Comparison of ENCODE assay signal across 16 cellular contexts in the genomic region with DNA sequence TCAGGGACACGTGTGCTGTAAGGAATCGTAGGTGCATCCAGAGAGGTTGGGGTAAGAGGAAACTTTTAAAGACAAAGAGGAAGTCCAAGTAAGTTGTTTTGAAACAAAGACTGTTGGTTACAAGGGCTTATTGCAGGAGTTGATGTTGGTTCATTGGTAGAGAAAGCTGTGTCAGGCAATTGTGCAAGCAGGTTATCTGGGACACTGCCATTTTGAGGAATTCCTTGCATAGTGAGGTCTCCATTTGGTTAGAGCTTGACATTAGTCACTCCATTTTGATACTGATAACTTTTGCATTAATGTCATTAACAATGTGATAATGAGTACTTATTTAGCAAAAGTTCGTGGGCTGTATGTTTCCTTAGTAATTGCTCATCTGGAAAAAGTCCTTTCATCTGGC. TPM values are rescaled to one million over a fixed set of nuclear protein-coding genes. Genes with fewer than 3 reads are reported as not detected.
A peak's percentile ranks its signal among the peaks of the same experiment; 100 is the strongest.
DNase-seq lines count a peak whose midpoint lies in the region; ATAC-seq and TF ChIP-seq lines count a peak whose summit lies in the region.
"Had no signal": no experiment of that assay in that cellular context is flagged by ENCODE, and none has a peak within 500 bp of the region (broad histone marks: within the 10 kb centered on the region; RNA-seq: fewer than 3 reads in every experiment).

No MANE protein-coding gene starts in this region.

- no peaks in the 10 kb centered on the region for H3K27me3 ChIP-seq in BJ (ENCODE audit: control insufficient read depth, insufficient read depth, low read length)

- in situ Hi-C loops in KBM-7 (cut with MboI; ENCODE audit: low pct_unique_long_range_greater_than_20kb, low sequenced_read_pairs): no loop called here

- CTCF ChIA-PET in BJ (lab: Yijun Ruan, JAX) (no interaction called here), WTC11 (lab: Charles Lee) (interaction anchor here (0.9 to 1.1 kb wide), 3 partner anchors 25 to 226 kb away, joined by 3 read pairs; no protein-coding TSS in a partner anchor)

- H3K9me3 Mint-ChIP-seq in WTC11 (no peaks in the 10 kb centered on the region), osteocyte (ENCODE audit: unreplicated experiment) (no peaks in the 10 kb centered on the region)
- H3K9me3 Mint-ChIP-seq: CD4-positive, CD25-positive, alpha-beta regulatory T cell had no signal

- H3K36me3 Mint-ChIP-seq in WTC11 (no peaks in the 10 kb centered on the region), osteocyte (ENCODE audit: unreplicated experiment) (no peaks in the 10 kb centered on the region)

- H3K4me3 ChIP-seq in BJ (ENCODE audit: low read depth, low read length): no peak overlapping the region

- no peak for ATAC-seq in WTC11
- no peak for ATAC-seq in HG03469 (IDR thresholded peaks at IDR 0.05; ENCODE audit: unreplicated experiment)

- H3K36me3 ChIP-seq in BJ (ENCODE audit: control insufficient read depth, insufficient read depth, low read length): no peaks in the 10 kb centered on the region

- H3K27ac Mint-ChIP-seq in WTC11 (peak overlapping the region; percentile 36; the same call in 1 of the 2 replicates), osteocyte (ENCODE audit: unreplicated experiment) (no peak overlapping the region)
- H3K27ac Mint-ChIP-seq: CD4-positive, CD25-positive, alpha-beta regulatory T cell had no signal

- no peak overlapping the region for H3K4me3 Mint-ChIP-seq in WTC11
- H3K4me3 Mint-ChIP-seq in osteocyte (ENCODE audit: unreplicated experiment): no peak overlapping the region
- H3K4me3 Mint-ChIP-seq: brain; CD4-positive, CD25-positive, alpha-beta regulatory T cell had no signal

- POLR2A ChIA-PET in BJ (lab: Charles Lee): no interaction called here
- POLR2A ChIA-PET in WTC11 (lab: Charles Lee): no interaction called here

- H3K27me3 Mint-ChIP-seq in WTC11 (ENCODE audit: low read depth) (no peaks in the 10 kb centered on the region), osteocyte (ENCODE audit: unreplicated experiment) (no peaks in the 10 kb centered on the region)
- H3K27me3 Mint-ChIP-seq: brain; CD4-positive, CD25-positive, alpha-beta regulatory T cell had no signal

- H3K4me1 Mint-ChIP-seq in WTC11 (peaks cover 75% of the 10 kb centered on the region), osteocyte (ENCODE audit: unreplicated experiment) (peaks cover 37% of the 10 kb centered on the region)

- DNase-seq in BJ (ENCODE audit: low read depth) (peak; percentile 7), KBM-7 (peak; percentile 77), WTC11 (ENCODE audit: low spot score) (no peak), iris pigment epithelial cell (ENCODE audit: low read depth) (peak; percentile 84), NCI-H446 (lab: John Stamatoyannopoulos, UW) (no peak), HPDE6-E6E7 (ENCODE audit: extremely low spot score) (no peak), osteocyte (ENCODE audit: extremely low spot score, unreplicated experiment) (no peak)
- DNase-seq: activated effector memory CD4-positive, alpha-beta T cell treated with Interleukin-2 at 50 U/mL for 16 hours; CD4-positive, CD25-positive, alpha-beta regulatory T cell; effector CD4-positive, alpha-beta T cell; glutamatergic neuron; kidney glomerular epithelial cell; NCI-H2081 treated with DMSO at 0.1 percent for 48 hours; SHP77 had no signal

- TF ChIP-seq CTCF in BJ (IDR thresholded peaks at IDR 0.05; ENCODE audit: insufficient read depth, low read depth, low read length) (no peak), WTC11 (IDR thresholded peaks at IDR 0.05) (no peak), osteocyte (IDR thresholded peaks at IDR 0.05) (no peak)

TF ChIP-seq in WTC11, 78 proteins besides CTCF, POLR2A, EP300 and RAD21:
- TF ChIP-seq, protein P1, sequence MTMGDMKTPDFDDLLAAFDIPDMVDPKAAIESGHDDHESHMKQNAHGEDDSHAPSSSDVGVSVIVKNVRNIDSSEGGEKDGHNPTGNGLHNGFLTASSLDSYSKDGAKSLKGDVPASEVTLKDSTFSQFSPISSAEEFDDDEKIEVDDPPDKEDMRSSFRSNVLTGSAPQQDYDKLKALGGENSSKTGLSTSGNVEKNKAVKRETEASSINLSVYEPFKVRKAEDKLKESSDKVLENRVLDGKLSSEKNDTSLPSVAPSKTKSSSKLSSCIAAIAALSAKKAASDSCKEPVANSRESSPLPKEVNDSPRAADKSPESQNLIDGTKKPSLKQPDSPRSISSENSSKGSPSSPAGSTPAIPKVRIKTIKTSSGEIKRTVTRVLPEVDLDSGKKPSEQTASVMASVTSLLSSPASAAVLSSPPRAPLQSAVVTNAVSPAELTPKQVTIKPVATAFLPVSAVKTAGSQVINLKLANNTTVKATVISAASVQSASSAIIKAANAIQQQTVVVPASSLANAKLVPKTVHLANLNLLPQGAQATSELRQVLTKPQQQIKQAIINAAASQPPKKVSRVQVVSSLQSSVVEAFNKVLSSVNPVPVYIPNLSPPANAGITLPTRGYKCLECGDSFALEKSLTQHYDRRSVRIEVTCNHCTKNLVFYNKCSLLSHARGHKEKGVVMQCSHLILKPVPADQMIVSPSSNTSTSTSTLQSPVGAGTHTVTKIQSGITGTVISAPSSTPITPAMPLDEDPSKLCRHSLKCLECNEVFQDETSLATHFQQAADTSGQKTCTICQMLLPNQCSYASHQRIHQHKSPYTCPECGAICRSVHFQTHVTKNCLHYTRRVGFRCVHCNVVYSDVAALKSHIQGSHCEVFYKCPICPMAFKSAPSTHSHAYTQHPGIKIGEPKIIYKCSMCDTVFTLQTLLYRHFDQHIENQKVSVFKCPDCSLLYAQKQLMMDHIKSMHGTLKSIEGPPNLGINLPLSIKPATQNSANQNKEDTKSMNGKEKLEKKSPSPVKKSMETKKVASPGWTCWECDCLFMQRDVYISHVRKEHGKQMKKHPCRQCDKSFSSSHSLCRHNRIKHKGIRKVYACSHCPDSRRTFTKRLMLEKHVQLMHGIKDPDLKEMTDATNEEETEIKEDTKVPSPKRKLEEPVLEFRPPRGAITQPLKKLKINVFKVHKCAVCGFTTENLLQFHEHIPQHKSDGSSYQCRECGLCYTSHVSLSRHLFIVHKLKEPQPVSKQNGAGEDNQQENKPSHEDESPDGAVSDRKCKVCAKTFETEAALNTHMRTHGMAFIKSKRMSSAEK (CRISPR knock-in tag; IDR thresholded peaks at IDR 0.05; ENCODE audit: borderline replicate concordance): 0 out of 2 replicates have a peak, but pooled peaks have one; percentile 48
- TF ChIP-seq ZNF396 (CRISPR knock-in tag; IDR thresholded peaks at IDR 0.05; ENCODE audit: borderline replicate concordance) (0 out of 2 replicates have a peak, but pooled peaks have one; percentile 50), TEAD4 (CRISPR knock-in tag; IDR thresholded peaks at IDR 0.05) (no peak), JUN (CRISPR knock-in tag; IDR thresholded peaks at IDR 0.05) (no peak), FOXP1 (CRISPR knock-in tag; IDR thresholded peaks at IDR 0.05; ENCODE audit: borderline replicate concordance) (no peak)
- TF ChIP-seq, protein P2, sequence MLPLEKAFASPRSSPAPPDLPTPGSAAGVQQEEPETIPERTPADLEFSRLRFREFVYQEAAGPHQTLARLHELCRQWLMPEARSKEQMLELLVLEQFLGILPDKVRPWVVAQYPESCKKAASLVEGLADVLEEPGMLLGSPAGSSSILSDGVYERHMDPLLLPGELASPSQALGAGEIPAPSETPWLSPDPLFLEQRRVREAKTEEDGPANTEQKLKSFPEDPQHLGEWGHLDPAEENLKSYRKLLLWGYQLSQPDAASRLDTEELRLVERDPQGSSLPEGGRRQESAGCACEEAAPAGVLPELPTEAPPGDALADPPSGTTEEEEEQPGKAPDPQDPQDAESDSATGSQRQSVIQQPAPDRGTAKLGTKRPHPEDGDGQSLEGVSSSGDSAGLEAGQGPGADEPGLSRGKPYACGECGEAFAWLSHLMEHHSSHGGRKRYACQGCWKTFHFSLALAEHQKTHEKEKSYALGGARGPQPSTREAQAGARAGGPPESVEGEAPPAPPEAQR (CRISPR knock-in tag; IDR thresholded peaks at IDR 0.05): 0 out of 2 replicates have a peak, but pooled peaks have one; percentile 48
- TF ChIP-seq, protein P3, sequence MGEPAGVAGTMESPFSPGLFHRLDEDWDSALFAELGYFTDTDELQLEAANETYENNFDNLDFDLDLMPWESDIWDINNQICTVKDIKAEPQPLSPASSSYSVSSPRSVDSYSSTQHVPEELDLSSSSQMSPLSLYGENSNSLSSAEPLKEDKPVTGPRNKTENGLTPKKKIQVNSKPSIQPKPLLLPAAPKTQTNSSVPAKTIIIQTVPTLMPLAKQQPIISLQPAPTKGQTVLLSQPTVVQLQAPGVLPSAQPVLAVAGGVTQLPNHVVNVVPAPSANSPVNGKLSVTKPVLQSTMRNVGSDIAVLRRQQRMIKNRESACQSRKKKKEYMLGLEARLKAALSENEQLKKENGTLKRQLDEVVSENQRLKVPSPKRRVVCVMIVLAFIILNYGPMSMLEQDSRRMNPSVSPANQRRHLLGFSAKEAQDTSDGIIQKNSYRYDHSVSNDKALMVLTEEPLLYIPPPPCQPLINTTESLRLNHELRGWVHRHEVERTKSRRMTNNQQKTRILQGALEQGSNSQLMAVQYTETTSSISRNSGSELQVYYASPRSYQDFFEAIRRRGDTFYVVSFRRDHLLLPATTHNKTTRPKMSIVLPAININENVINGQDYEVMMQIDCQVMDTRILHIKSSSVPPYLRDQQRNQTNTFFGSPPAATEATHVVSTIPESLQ (CRISPR knock-in tag; IDR thresholded peaks at IDR 0.05): no peak

RNA-seq across cellular contexts. Expression of a gene that starts 24.9 kb away (rescaled TPM):
- 3.9 and 8.8 TPM in 2 replicates for polyA plus RNA-seq in BJ (2011; rRNA removed)
- polyA minus RNA-seq in BJ (2011; rRNA and poly(A)+ RNA removed): 5.0 and 5.7 TPM in 2 replicates
- total RNA-seq in WTC11 (2021): 39.9 to 42.1 TPM (median 41.0 TPM) in 3 replicates
- 31.5 and 33.5 TPM in 2 replicates for total RNA-seq in osteocyte

Comparison
In these comparisons a context has a peak if more than half of its experiments do, and no peak if none do; other contexts are left out.
1. DNase-seq: peak in BJ (single experiment), KBM-7 (single experiment) and iris pigment epithelial cell (single experiment); none in WTC11 (single experiment), NCI-H446 (0 of 2), HPDE6-E6E7 (single experiment) and osteocyte (single experiment).